In genomic region chr1:201154389-201155165, GRCh38 we compare ENCODE assay signal across 8 cellular contexts. TPM values are rescaled to one million over a fixed set of nuclear protein-coding genes. Genes with fewer than 3 reads are reported as not detected.
DNase-seq lines count a peak whose midpoint lies in the region; ATAC-seq and TF ChIP-seq lines count a peak whose summit lies in the region.

Gene TMEM9 (minus strand): TSS chr1:201154474. CDS start chr1:201153923, 551 bp downstream.

- peak within 1 kb of the TSS; percentile 58 for H3K4me3 ChIP-seq in ovary
- peak within 1 kb of the TSS; percentile 93 for H3K4me3 ChIP-seq in thymus (ENCODE audit: low read length)

- H3K27ac ChIP-seq in ovary (peak within 1 kb of the TSS; percentile 23 to 39), thymus (ENCODE audit: low read depth) (peak within 1 kb of the TSS; percentile 55)

- TF ChIP-seq CTCF in GM10266 (IDR thresholded peaks at IDR 0.05; ENCODE audit: control insufficient read depth, insufficient read depth, low read depth, missing control alignments) = no peak
- no peak for TF ChIP-seq CTCF in ovary (IDR thresholded peaks at IDR 0.05)

- ATAC-seq in HG02840 (IDR thresholded peaks at IDR 0.05; ENCODE audit: low FRiP score, unreplicated experiment) (peak; percentile 97), Right ventricle myocardium inferior (peak; percentile 97)

- H3K27me3 ChIP-seq in ovary = no peaks in the 10 kb centered on the region
- no peaks in the 10 kb centered on the region for H3K27me3 ChIP-seq in thymus (ENCODE audit: control insufficient read depth, insufficient read depth)

- WGBS in ovary, 3 donors = 4 to 6% (median 4%) methylated on average over 27 to 31 of the region's 31 CpGs
- 16% methylated on average over 31 of the region's 31 CpGs for WGBS in thymus

- H3K36me3 ChIP-seq in ovary = no peaks in the 10 kb centered on the region
- peaks cover 14% of the 10 kb centered on the region for H3K36me3 ChIP-seq in thymus (ENCODE audit: control insufficient read depth, insufficient read depth)

- H3K9me3 ChIP-seq in ovary (no peaks in the 10 kb centered on the region), thymus (ENCODE audit: control insufficient read depth) (no peaks in the 10 kb centered on the region)

- H3K4me1 ChIP-seq in ovary (ENCODE audit: insufficient read depth) = peaks cover 7% of the 10 kb centered on the region
- H3K4me1 ChIP-seq in thymus (ENCODE audit: control insufficient read depth, insufficient read depth, low read length) = peaks cover 4% of the 10 kb centered on the region

- intact Hi-C loops in Right ventricle myocardium inferior (cut with DNase I) (loop anchor here (1.0 to 2.0 kb wide), 2 partner anchors 16 to 68 kb away; no protein-coding TSS in a partner anchor), ovary (cut with DNase I) (no loop called here)

- peak; percentile 42 for TF ChIP-seq POLR2A in ovary (IDR thresholded peaks at IDR 0.05)

- TF ChIP-seq EP300 in ovary (IDR thresholded peaks at IDR 0.05) = peak; percentile 21

- DNase-seq in GM10266 (ENCODE audit: extremely low spot score) = peak; percentile 95
- peak; percentile 99 for DNase-seq in NCI-H1436 (lab: John Stamatoyannopoulos, UW)
- peak; percentile 90 for DNase-seq in SW480 (ENCODE audit: low spot score)
- DNase-seq in activated naive CD8-positive, alpha-beta T cell treated with anti-CD3 and anti-CD28 coated beads, Interleukin-2, amount 50 U/mL, for 16 hours (ENCODE audit: low read depth, low spot score) = peak; percentile 94
- peak; percentile 97 for DNase-seq in Right ventricle myocardium inferior (ENCODE audit: missing footprints)
- DNase-seq in ovary = peak; percentile 97 to 99 (median 98)

RNA-seq across cellular contexts. Expression of gene TMEM9, which starts in this region (rescaled TPM):
- total RNA-seq in Right ventricle myocardium inferior (26.6 TPM), ovary (100 to 1,000 TPM in 1 of 7 donors, 10 to 100 TPM in 6; 65.5 to 101 (median 88.8) TPM)
- polyA plus RNA-seq in ovary (100 to 1,000 TPM in 1 of 2 donors, 10 to 100 TPM in 1; 49.5 to 114 TPM), thymus (57.5 TPM)

Comparison
In these comparisons a context has a peak if more than half of its experiments do, and no peak if none do; other contexts are left out.
1. Peak in every context shown above with its lines: DNase-seq, ATAC-seq, H3K4me3 ChIP-seq and H3K27ac ChIP-seq.